Comparison of ENCODE assay signal across 22 cellular contexts in the genomic region with DNA sequence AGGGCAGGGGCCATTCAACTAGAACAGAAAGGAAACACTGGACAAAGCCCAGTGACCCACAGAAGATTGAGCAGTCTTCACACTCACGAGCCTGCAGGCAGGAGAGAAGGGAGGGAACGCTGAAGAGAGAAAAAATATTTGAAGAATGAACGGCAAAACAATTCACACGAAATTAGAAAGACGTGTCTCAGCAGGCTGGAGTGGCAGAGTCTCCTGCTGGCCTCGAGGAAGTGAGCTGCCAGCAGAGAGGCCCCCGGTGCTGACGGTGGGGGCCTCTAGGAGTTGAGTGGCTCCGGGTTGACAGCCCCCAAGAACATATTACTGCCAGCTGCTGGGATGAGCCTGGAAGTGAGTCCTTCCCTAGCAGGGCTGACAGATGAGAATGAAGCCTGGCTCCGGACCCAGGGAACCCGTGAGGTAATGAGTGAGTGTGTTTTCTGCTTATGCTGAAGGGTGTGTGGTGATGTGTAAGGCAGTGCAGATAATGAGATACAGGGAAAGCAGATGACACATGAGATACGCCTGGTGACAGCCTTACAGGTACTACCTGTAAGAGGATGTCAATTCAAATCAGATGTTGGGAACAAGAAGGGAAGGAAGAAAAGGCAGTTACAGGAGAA. TPM values are rescaled to one million over a fixed set of nuclear protein-coding genes. Genes with fewer than 3 reads are reported as not detected.
DNase-seq lines count a peak whose midpoint lies in the region; ATAC-seq, FAIRE-seq and TF ChIP-seq lines count a peak whose summit lies in the region.
"Had no signal": no experiment of that assay in that cellular context is flagged by ENCODE, and none has a peak within 500 bp of the region (broad histone marks: within the 10 kb centered on the region; RNA-seq: fewer than 3 reads in every experiment).

No MANE protein-coding gene starts in this region.

- peaks cover 0 to 1% of the 10 kb centered on the region in 2 donors for H3K4me1 Mint-ChIP-seq in effector memory CD8-positive, alpha-beta T cell (ENCODE audit: low read depth in 2 of 2)

- DNase-seq in NCI-H1694 treated with DMSO at 0.1 percent for 48 hours (lab: John Stamatoyannopoulos, UW) (peak; percentile 55), NCI-H526 (lab: John Stamatoyannopoulos, UW) (peak; percentile 23 to 39), superior temporal gyrus (ENCODE audit: extremely low spot score) (no peak), D721Med (ENCODE audit: insufficient read length, low spot score) (no peak)
- no peak for DNase-seq in effector memory CD8-positive, alpha-beta T cell
- DNase-seq: activated T-cell treated with anti-CD3 and anti-CD28 coated beads, Interleukin-2, amount 50 U/mL, for 24 hours; amniotic stem cell; H7; hippocampal formation; KBM-7; NCI-H2081; NCI-H510A treated with DMSO at 0.1 percent for 48 hours; RPMI8226; spleen; stimulated activated CD4-positive, alpha-beta T cell treated with anti-CD3 and anti-CD28 coated beads, Interleukin-4, amount 100 ng/mL, for 1 hour; stimulated activated naive CD8-positive, alpha-beta T cell treated with anti-CD3 and anti-CD28 coated beads, Interleukin-15, Interleukin-2, amounts not matched to agents 100 U/mL and 50 U/mL, for 24 hours had no signal

- H3K9ac ChIP-seq in neural cell (ENCODE audit: low read length), result peak overlapping the region; percentile 48

- H3K4me2 ChIP-seq in neural cell (ENCODE audit: low read length), result no peak overlapping the region

- H2AFZ ChIP-seq in neural cell (ENCODE audit: low read depth, low read length), result no peak overlapping the region

- no peaks in the 10 kb centered on the region for H3K27me3 ChIP-seq in neural cell (ENCODE audit: insufficient read depth, low read depth, low read length)
- H3K27me3 ChIP-seq: spleen, tibial artery had no signal

- H4K20me1 ChIP-seq in neural cell (ENCODE audit: insufficient read depth), result no peaks in the 10 kb centered on the region

- H3K36me3 Mint-ChIP-seq in effector memory CD8-positive, alpha-beta T cell (ENCODE audit: insufficient read depth), result peaks cover 14% of the 10 kb centered on the region

- no peaks in the 10 kb centered on the region for H3F3A ChIP-seq in neural cell (ENCODE audit: insufficient read depth, low read length, poor library complexity, severe bottlenecking)

- TF ChIP-seq CTCF in neural cell (IDR thresholded peaks at IDR 0.05; ENCODE audit: poor library complexity, severe bottlenecking), result no peak
- no peak for TF ChIP-seq CTCF in D721Med (IDR thresholded peaks at IDR 0.05; ENCODE audit: insufficient read depth, missing control alignments)

- H3K4me3 ChIP-seq in neural cell (ENCODE audit: low read length), result peak overlapping the region; percentile 20
- H3K4me3 ChIP-seq: spleen, tibial artery had no signal

- H3K9me3 Mint-ChIP-seq in effector memory CD8-positive, alpha-beta T cell, result no peaks in the 10 kb centered on the region
- H3K9me3 Mint-ChIP-seq: activated T-cell treated with anti-CD3 and anti-CD28 coated beads, Interleukin-2, amount 50 U/mL, for 24 hours; CD4-positive, alpha-beta T cell; dendritic cell treated with granulocyte-macrophage colony-stimulating factor and Interleukin-4, amounts not matched to agents 40 ng/mL and 50 ng/mL, for 4 days had no signal

- H3K9me3 ChIP-seq in neural cell (ENCODE audit: low read length), result no peaks in the 10 kb centered on the region
- H3K9me3 ChIP-seq: spleen, tibial artery had no signal

- ATAC-seq in effector memory CD8-positive, alpha-beta T cell (replicated peaks), result no peak
- no peak for ATAC-seq in HG02571 (IDR thresholded peaks at IDR 0.05; ENCODE audit: unreplicated experiment)
- ATAC-seq: activated CD4-positive, CD25-positive, alpha-beta regulatory T cell treated with anti-CD3 and anti-CD28 coated beads, Interleukin-2, amount 50 U/mL, for 24 hours; stimulated activated naive CD8-positive, alpha-beta T cell treated with anti-CD3 and anti-CD28 coated beads, Interleukin-15, Interleukin-2, amounts not matched to agents 100 U/mL and 50 U/mL, for 24 hours had no signal

- no peaks in the 10 kb centered on the region for H3K79me2 ChIP-seq in neural cell (replicated peaks; ENCODE audit: insufficient read depth, low read length)

- H3K36me3 ChIP-seq in neural cell (ENCODE audit: insufficient read depth, low read length), result no peaks in the 10 kb centered on the region

- peak overlapping the region; percentile 74 for H3K27ac ChIP-seq in neural cell (ENCODE audit: low read length)
- H3K27ac ChIP-seq: spleen, tibial artery had no signal

- H3K27ac Mint-ChIP-seq in effector memory CD8-positive, alpha-beta T cell, result peak overlapping the region; percentile 5 to 44
- H3K27ac Mint-ChIP-seq: activated T-cell treated with anti-CD3 and anti-CD28 coated beads, Interleukin-2, amount 50 U/mL, for 24 hours; CD4-positive, alpha-beta T cell; dendritic cell treated with granulocyte-macrophage colony-stimulating factor and Interleukin-4, amounts not matched to agents 40 ng/mL and 50 ng/mL, for 4 days had no signal

- H3K27me3 Mint-ChIP-seq in effector memory CD8-positive, alpha-beta T cell, result no peaks in the 10 kb centered on the region
- H3K27me3 Mint-ChIP-seq: activated T-cell treated with anti-CD3 and anti-CD28 coated beads, Interleukin-2, amount 50 U/mL, for 24 hours; CD4-positive, alpha-beta T cell; dendritic cell treated with granulocyte-macrophage colony-stimulating factor and Interleukin-4, amounts not matched to agents 40 ng/mL and 50 ng/mL, for 4 days had no signal

- TF ChIP-seq EP300 in neural cell (conservative IDR thresholded peaks at IDR 0.05; ENCODE audit: poor library complexity, severe bottlenecking), result peak; percentile 73

- no peak for TF ChIP-seq RAD21 in neural cell (conservative IDR thresholded peaks at IDR 0.05)

- no peak for FAIRE-seq in D721Med (lab: Jason Lieb, UNC)

- H3K9me2 ChIP-seq in neural cell (ENCODE audit: insufficient read depth, low read length), result no peaks in the 10 kb centered on the region

- H3K4me3 Mint-ChIP-seq in effector memory CD8-positive, alpha-beta T cell, result no peak overlapping the region
- H3K4me3 Mint-ChIP-seq: activated T-cell treated with anti-CD3 and anti-CD28 coated beads, Interleukin-2, amount 50 U/mL, for 24 hours; CD4-positive, alpha-beta T cell; dendritic cell treated with granulocyte-macrophage colony-stimulating factor and Interleukin-4, amounts not matched to agents 40 ng/mL and 50 ng/mL, for 4 days had no signal

TF ChIP-seq in neural cell, 6 proteins besides CTCF, POLR2A, EP300 and RAD21:
- TF ChIP-seq EZH2 (IDR thresholded peaks at IDR 0.05; ENCODE audit: borderline replicate concordance, insufficient read depth, low read length, poor library complexity, severe bottlenecking), result no peak
- TF ChIP-seq, protein P1, sequence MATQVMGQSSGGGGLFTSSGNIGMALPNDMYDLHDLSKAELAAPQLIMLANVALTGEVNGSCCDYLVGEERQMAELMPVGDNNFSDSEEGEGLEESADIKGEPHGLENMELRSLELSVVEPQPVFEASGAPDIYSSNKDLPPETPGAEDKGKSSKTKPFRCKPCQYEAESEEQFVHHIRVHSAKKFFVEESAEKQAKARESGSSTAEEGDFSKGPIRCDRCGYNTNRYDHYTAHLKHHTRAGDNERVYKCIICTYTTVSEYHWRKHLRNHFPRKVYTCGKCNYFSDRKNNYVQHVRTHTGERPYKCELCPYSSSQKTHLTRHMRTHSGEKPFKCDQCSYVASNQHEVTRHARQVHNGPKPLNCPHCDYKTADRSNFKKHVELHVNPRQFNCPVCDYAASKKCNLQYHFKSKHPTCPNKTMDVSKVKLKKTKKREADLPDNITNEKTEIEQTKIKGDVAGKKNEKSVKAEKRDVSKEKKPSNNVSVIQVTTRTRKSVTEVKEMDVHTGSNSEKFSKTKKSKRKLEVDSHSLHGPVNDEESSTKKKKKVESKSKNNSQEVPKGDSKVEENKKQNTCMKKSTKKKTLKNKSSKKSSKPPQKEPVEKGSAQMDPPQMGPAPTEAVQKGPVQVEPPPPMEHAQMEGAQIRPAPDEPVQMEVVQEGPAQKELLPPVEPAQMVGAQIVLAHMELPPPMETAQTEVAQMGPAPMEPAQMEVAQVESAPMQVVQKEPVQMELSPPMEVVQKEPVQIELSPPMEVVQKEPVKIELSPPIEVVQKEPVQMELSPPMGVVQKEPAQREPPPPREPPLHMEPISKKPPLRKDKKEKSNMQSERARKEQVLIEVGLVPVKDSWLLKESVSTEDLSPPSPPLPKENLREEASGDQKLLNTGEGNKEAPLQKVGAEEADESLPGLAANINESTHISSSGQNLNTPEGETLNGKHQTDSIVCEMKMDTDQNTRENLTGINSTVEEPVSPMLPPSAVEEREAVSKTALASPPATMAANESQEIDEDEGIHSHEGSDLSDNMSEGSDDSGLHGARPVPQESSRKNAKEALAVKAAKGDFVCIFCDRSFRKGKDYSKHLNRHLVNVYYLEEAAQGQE (IDR thresholded peaks at IDR 0.05; ENCODE audit: borderline replicate concordance), result peak; percentile 12

RNA-seq across cellular contexts. Expression of a gene that starts 23.4 kb away (rescaled TPM):
- polyA plus RNA-seq in neural cell, result 59.2 and 63.5 TPM in 2 replicates
- 54.2 and 68.2 TPM in 2 replicates for polyA minus RNA-seq in neural cell

RNA-seq across cellular contexts. Expression of a gene that starts 37.3 kb away (rescaled TPM):
- 8.1 and 21.5 TPM in 2 replicates for polyA plus RNA-seq in neural cell
- polyA minus RNA-seq in neural cell, result 20.7 and 22.3 TPM in 2 replicates

RNA-seq across cellular contexts. Expression of a gene that starts 37.5 kb away (rescaled TPM):
- 20.2 and 21.0 TPM in 2 replicates for polyA plus RNA-seq in neural cell
- polyA minus RNA-seq in neural cell, result 10.0 and 11.0 TPM in 2 replicates

RNA-seq across cellular contexts. Expression of a gene that starts 47.2 kb away (rescaled TPM):
- polyA plus RNA-seq in neural cell, result not detected in 2 replicates
- not detected in 2 replicates for polyA minus RNA-seq in neural cell

Comparison
In these comparisons a context has a peak if more than half of its experiments do, and no peak if none do; other contexts are left out.
1. DNase-seq: peak in NCI-H1694 treated with DMSO at 0.1 percent for 48 hours (single experiment) and NCI-H526 (2 of 2); none in effector memory CD8-positive, alpha-beta T cell (0 of 3), superior temporal gyrus (single experiment) and D721Med (single experiment).